In genomic region chr4:140092094-140092820, GRCh38 we compare ENCODE assay signal across 8 cellular contexts.
DNase-seq lines count a peak whose midpoint lies in the region; ATAC-seq, FAIRE-seq and TF ChIP-seq lines count a peak whose summit lies in the region.

No MANE protein-coding gene starts in this region.

- peaks cover 3% of the 10 kb centered on the region for H3K36me3 Mint-ChIP-seq in activated naive CD8-positive, alpha-beta T cell treated with anti-CD3 and anti-CD28 coated beads, Interleukin-2, amount 10 ng/mL, durations not matched to agents 7 days and 5 days

- peak overlapping the region; percentile 13 to 47 (median 36) for H3K4me3 ChIP-seq in sigmoid colon

- H3K4me1 ChIP-seq in sigmoid colon, result peaks cover 0 to 54% (median 34%) of the 10 kb centered on the region in 4 donors

- no peaks in the 10 kb centered on the region for H3K36me3 ChIP-seq in sigmoid colon

- DNase-seq in DMS79 treated with DMSO at 0.1 percent for 48 hours (lab: John Stamatoyannopoulos, UW) (peak; percentile 48), NCI-H187 treated with DMSO at 0.1 percent for 48 hours (lab: John Stamatoyannopoulos, UW) (peak; percentile 79), hippocampal formation (lab: John Stamatoyannopoulos, UW) (peak; percentile 28), sigmoid colon (no peak), HTR-8/SVneo (ENCODE audit: insufficient read length, low spot score) (no peak)
- no peak for DNase-seq in activated naive CD8-positive, alpha-beta T cell treated with anti-CD3 and anti-CD28 coated beads, Interleukin-2, amount 10 ng/mL, durations not matched to agents 7 days and 5 days

- 20 to 49% methylated on average over 23 of the region's 23 CpGs for WGBS in sigmoid colon, 2 donors

- H3K4me1 Mint-ChIP-seq in activated naive CD8-positive, alpha-beta T cell treated with anti-CD3 and anti-CD28 coated beads, Interleukin-2, amount 10 ng/mL, durations not matched to agents 7 days and 5 days, result peaks cover 56% of the 10 kb centered on the region

- H3K9me3 Mint-ChIP-seq in activated naive CD8-positive, alpha-beta T cell treated with anti-CD3 and anti-CD28 coated beads, Interleukin-2, amount 10 ng/mL, durations not matched to agents 7 days and 5 days, result peaks cover 2% of the 10 kb centered on the region

- no peak for TF ChIP-seq CTCF in sigmoid colon (IDR thresholded peaks at IDR 0.05)

- no peak for TF ChIP-seq EP300 in sigmoid colon (IDR thresholded peaks at IDR 0.05)

- ATAC-seq in activated naive CD8-positive, alpha-beta T cell treated with anti-CD3 and anti-CD28 coated beads, Interleukin-2, amount 10 ng/mL, durations not matched to agents 7 days and 5 days (ENCODE audit: low read depth), result no peak
- no peak for ATAC-seq in HG02763 (IDR thresholded peaks at IDR 0.05; ENCODE audit: unreplicated experiment)
- no peak for ATAC-seq in GM21526 (IDR thresholded peaks at IDR 0.05; ENCODE audit: low FRiP score, unreplicated experiment)

- POLR2A ChIA-PET in activated naive CD8-positive, alpha-beta T cell treated with anti-CD3 and anti-CD28 coated beads, Interleukin-2, amount 10 ng/mL, durations not matched to agents 7 days and 5 days (lab: Charles Lee), result interaction anchor here (0.6 to 4.2 kb wide), 3 partner anchors 30 to 147 kb away, joined by 3 to 26 read pairs (median 4); no protein-coding TSS in a partner anchor

- peaks cover 2% of the 10 kb centered on the region for H3K27me3 Mint-ChIP-seq in activated naive CD8-positive, alpha-beta T cell treated with anti-CD3 and anti-CD28 coated beads, Interleukin-2, amount 10 ng/mL, durations not matched to agents 7 days and 5 days

- no peak for FAIRE-seq in HTR-8/SVneo (lab: Jason Lieb, UNC)

- peak overlapping the region; percentile 28 to 66 (median 52) for H3K27ac ChIP-seq in sigmoid colon

- H3K27me3 ChIP-seq in sigmoid colon, result no peaks in the 10 kb centered on the region

- TF ChIP-seq POLR2A in sigmoid colon (IDR thresholded peaks at IDR 0.05), result no peak

- peak overlapping the region; percentile 54 for H3K4me3 Mint-ChIP-seq in activated naive CD8-positive, alpha-beta T cell treated with anti-CD3 and anti-CD28 coated beads, Interleukin-2, amount 10 ng/mL, durations not matched to agents 7 days and 5 days

- no peaks in the 10 kb centered on the region for H3K9me3 ChIP-seq in sigmoid colon

- H3K27ac Mint-ChIP-seq in activated naive CD8-positive, alpha-beta T cell treated with anti-CD3 and anti-CD28 coated beads, Interleukin-2, amount 10 ng/mL, durations not matched to agents 7 days and 5 days, result peak overlapping the region; percentile 52

- intact Hi-C loops in sigmoid colon (cut with DNase I), result no loop called here

Comparison
In these comparisons a context has a peak if more than half of its experiments do, and no peak if none do; other contexts are left out.
1. DNase-seq: peak in DMS79 treated with DMSO at 0.1 percent for 48 hours (single experiment), NCI-H187 treated with DMSO at 0.1 percent for 48 hours (single experiment) and hippocampal formation (2 of 2); none in activated naive CD8-positive, alpha-beta T cell treated with anti-CD3 and anti-CD28 coated beads, Interleukin-2, amount 10 ng/mL, durations not matched to agents 7 days and 5 days (single experiment), sigmoid colon (single experiment) and HTR-8/SVneo (single experiment).